Comparison of ENCODE assay signal across 8 cellular contexts in the genomic region with DNA sequence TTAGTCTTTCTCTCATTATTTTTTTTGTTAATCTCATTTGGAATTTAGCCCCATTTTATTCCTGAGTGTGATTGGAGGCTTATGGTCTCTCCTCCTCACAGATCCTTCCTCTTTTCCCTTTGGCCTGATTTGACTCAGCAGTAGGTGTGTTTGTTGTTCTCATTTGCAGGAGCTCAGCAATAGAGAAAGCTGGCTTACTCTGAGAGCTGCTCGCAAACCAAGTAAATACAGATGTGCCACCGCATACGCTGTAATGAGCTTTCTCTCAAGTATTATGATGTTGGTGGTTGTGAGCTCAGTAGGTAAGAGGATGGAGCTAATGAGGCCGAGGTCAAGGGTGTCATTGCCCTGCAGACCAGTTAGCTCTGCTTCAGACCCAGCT.
DNase-seq lines count a peak whose midpoint lies in the region; ATAC-seq and TF ChIP-seq lines count a peak whose summit lies in the region.

No MANE protein-coding gene starts in this region.

- peak; percentile 72 for DNase-seq in NCI-H774 (lab: John Stamatoyannopoulos, UW)
- DNase-seq in natural killer cell treated with Interleukin-12 subunit alpha and Interleukin-12 subunit beta and Interleukin-15 and Interleukin-18, amount 100 ng/mL, for 72 hours (ENCODE audit: low spot score): no peak
- DNase-seq in HUDEP-2 (lab: John Stamatoyannopoulos, UW; ENCODE audit: unreplicated experiment in 76 of 76): no peak
- DNase-seq in activated T-cell treated with anti-CD3 and anti-CD28 coated beads for 4 hours: no peak
- DNase-seq in heart right ventricle: no peak

- TF ChIP-seq CTCF in heart right ventricle (IDR thresholded peaks at IDR 0.05): no peak

- no peaks in the 10 kb centered on the region for H3K9me3 Mint-ChIP-seq in natural killer cell treated with Interleukin-12 subunit alpha and Interleukin-12 subunit beta and Interleukin-15 and Interleukin-18, amount 100 ng/mL, for 72 hours

- peaks cover 0 to 82% (median 6%) of the 10 kb centered on the region in 9 donors for H3K36me3 ChIP-seq in heart right ventricle

- peaks cover 0 to 53% (median 28%) of the 10 kb centered on the region in 9 donors for H3K4me1 ChIP-seq in heart right ventricle

- H3K27me3 Mint-ChIP-seq in natural killer cell treated with Interleukin-12 subunit alpha and Interleukin-12 subunit beta and Interleukin-15 and Interleukin-18, amount 100 ng/mL, for 72 hours: no peaks in the 10 kb centered on the region

- ATAC-seq in GM18511 (IDR thresholded peaks at IDR 0.05; ENCODE audit: unreplicated experiment): peak; percentile 76
- peak; percentile 67 for ATAC-seq in HG02973 (IDR thresholded peaks at IDR 0.05; ENCODE audit: unreplicated experiment)
- no peak for ATAC-seq in natural killer cell treated with Interleukin-12 subunit alpha and Interleukin-12 subunit beta and Interleukin-15 and Interleukin-18, amount 100 ng/mL, for 72 hours
- no peak for ATAC-seq in GM21529 (IDR thresholded peaks at IDR 0.05; ENCODE audit: unreplicated experiment)
- ATAC-seq in heart right ventricle: no peak

- H3K27ac Mint-ChIP-seq in natural killer cell treated with Interleukin-12 subunit alpha and Interleukin-12 subunit beta and Interleukin-15 and Interleukin-18, amount 100 ng/mL, for 72 hours: peak overlapping the region; percentile 52 to 54

- no peaks in the 10 kb centered on the region for H3K9me3 ChIP-seq in heart right ventricle

- peaks cover 23% of the 10 kb centered on the region for H3K36me3 Mint-ChIP-seq in natural killer cell treated with Interleukin-12 subunit alpha and Interleukin-12 subunit beta and Interleukin-15 and Interleukin-18, amount 100 ng/mL, for 72 hours

- intact Hi-C loops in heart right ventricle (cut with DNase I): loop anchor here in 1 of 10 donors (10.0 kb wide), 1 partner anchor 211 kb away; the partner anchor contains the start of gene ETV6

- WGBS in heart right ventricle, 2 donors: 73 to 77% methylated on average over 4 of the region's 4 CpGs

- peak overlapping the region; percentile 65 for H3K4me3 Mint-ChIP-seq in natural killer cell treated with Interleukin-12 subunit alpha and Interleukin-12 subunit beta and Interleukin-15 and Interleukin-18, amount 100 ng/mL, for 72 hours

- no peaks in the 10 kb centered on the region for H3K27me3 ChIP-seq in heart right ventricle

- H3K4me3 ChIP-seq in heart right ventricle: no peak overlapping the region

- peaks cover 17 to 41% of the 10 kb centered on the region in 2 donors for H3K4me1 Mint-ChIP-seq in natural killer cell treated with Interleukin-12 subunit alpha and Interleukin-12 subunit beta and Interleukin-15 and Interleukin-18, amount 100 ng/mL, for 72 hours (ENCODE audit: low read depth in 2 of 2)

- peak overlapping the region in 2 of 10 donors; percentile 41 to 85 for H3K27ac ChIP-seq in heart right ventricle

Comparison
In these comparisons a context has a peak if more than half of its experiments do, and no peak if none do; other contexts are left out.
1. ATAC-seq: peak in GM18511 (single experiment) and HG02973 (single experiment); none in natural killer cell treated with Interleukin-12 subunit alpha and Interleukin-12 subunit beta and Interleukin-15 and Interleukin-18, amount 100 ng/mL, for 72 hours (0 of 2), GM21529 (single experiment) and heart right ventricle (0 of 8).